In genomic region chr6:15417811-15418210, GRCh38 we compare ENCODE assay signal across 10 cellular contexts.
A peak's percentile ranks its signal among the peaks of the same experiment; 100 is the strongest.
DNase-seq lines count a peak whose midpoint lies in the region; ATAC-seq and TF ChIP-seq lines count a peak whose summit lies in the region.
"Had no signal": no experiment of that assay in that cellular context is flagged by ENCODE, and none has a peak within 500 bp of the region (broad histone marks: within the 10 kb centered on the region; RNA-seq: fewer than 3 reads in every experiment).

No MANE protein-coding gene starts in this region.

- TF ChIP-seq CTCF in RWPE2 (IDR thresholded peaks at IDR 0.05; ENCODE audit: poor library complexity, severe bottlenecking) (no peak), astrocyte of the spinal cord (IDR thresholded peaks at IDR 0.05; ENCODE audit: low read depth, low read length) (no peak)

- in situ Hi-C loops in astrocyte of the spinal cord (cut with HindIII; ENCODE audit: low sequenced_read_pairs), result no loop called here

- ATAC-seq in RWPE2 (ENCODE audit: low read depth) (peak; percentile 97), Right ventricle myocardium inferior (no peak), GM19395 (IDR thresholded peaks at IDR 0.05; ENCODE audit: unreplicated experiment) (no peak)

- peak; percentile 33 for DNase-seq in HK-2 (ENCODE audit: unreplicated experiment)
- DNase-seq in RWPE2 (ENCODE audit: low spot score), result peak; percentile 87
- DNase-seq in astrocyte of the spinal cord (ENCODE audit: low read depth, low spot score), result peak; percentile 90
- DNase-seq in stimulated activated CD4-positive, alpha-beta T cell treated with anti-CD3 and anti-CD28 coated beads, Interleukin-4, amount 100 ng/mL, for 24 hours, result peak; percentile 61
- no peak for DNase-seq in retina
- no peak for DNase-seq in Right ventricle myocardium inferior (ENCODE audit: missing footprints)
- DNase-seq: DMS 273 treated with DMSO at 0.1 percent for 48 hours, NCI-H1092 had no signal

- H3K27ac ChIP-seq in RWPE2 (ENCODE audit: poor library complexity, severe bottlenecking), result peak overlapping the region; percentile 73
- H3K27ac ChIP-seq: neural progenitor cell had no signal

- peaks cover 9% of the 10 kb centered on the region for H3K36me3 ChIP-seq in RWPE2 (ENCODE audit: low read depth)

- H3K4me1 ChIP-seq in RWPE2 (ENCODE audit: insufficient read depth, poor library complexity, severe bottlenecking), result peaks cover 17% of the 10 kb centered on the region

- H3K4me3 ChIP-seq in RWPE2 (ENCODE audit: severe bottlenecking), result no peak overlapping the region
- H3K4me3 ChIP-seq in astrocyte of the spinal cord (ENCODE audit: low read depth, low read length), result no peak overlapping the region
- H3K4me3 ChIP-seq: neural progenitor cell had no signal

- peaks cover 8% of the 10 kb centered on the region for H3K9me3 ChIP-seq in RWPE2 (ENCODE audit: severe bottlenecking)

- H3K27me3 ChIP-seq in RWPE2 (ENCODE audit: insufficient read depth, poor library complexity, severe bottlenecking), result no peaks in the 10 kb centered on the region
- H3K27me3 ChIP-seq: neural progenitor cell had no signal

- intact Hi-C loops in Right ventricle myocardium inferior (cut with DNase I), result no loop called here

Comparison
In these comparisons a context has a peak if more than half of its experiments do, and no peak if none do; other contexts are left out.
1. DNase-seq: peak in HK-2 (single experiment), RWPE2 (single experiment), astrocyte of the spinal cord (single experiment) and stimulated activated CD4-positive, alpha-beta T cell treated with anti-CD3 and anti-CD28 coated beads, Interleukin-4, amount 100 ng/mL, for 24 hours (single experiment); none in retina (single experiment) and Right ventricle myocardium inferior (single experiment).